In the genomic region with DNA sequence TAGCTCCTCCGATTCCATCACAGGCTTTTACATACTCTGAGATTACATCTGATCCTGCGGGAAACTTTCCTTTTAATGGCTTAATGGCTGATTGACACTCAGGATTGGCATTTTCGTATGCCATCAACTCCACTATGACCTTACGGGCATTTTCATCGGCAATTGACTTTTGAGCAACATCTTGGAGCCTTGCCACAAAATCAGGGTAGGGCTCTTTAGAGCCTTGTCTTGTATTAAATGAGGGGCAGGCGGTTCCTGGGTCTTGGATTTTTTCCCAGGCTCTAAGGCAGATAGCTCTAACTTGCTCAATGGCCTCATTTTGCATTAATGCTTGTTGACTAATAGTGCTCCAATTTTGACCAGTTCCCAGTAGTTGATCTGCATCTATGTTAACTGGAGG, we compare ENCODE assay signal across 5 cellular contexts. TPM values are rescaled to one million over a fixed set of nuclear protein-coding genes. Genes with fewer than 3 reads are reported as not detected.
"Had no signal": no experiment of that assay in that cellular context is flagged by ENCODE, and none has a peak within 500 bp of the region (broad histone marks: within the 10 kb centered on the region; RNA-seq: fewer than 3 reads in every experiment).

No MANE protein-coding gene starts in this region.

RNA-seq across cellular contexts. Expression of gene CIDEC, which starts 28.1 kb away (rescaled TPM):
- total RNA-seq: LHCN-M2, OCI-LY7, PC-3 had no signal
- polyA plus RNA-seq: SK-N-SH had no signal

RNA-seq across cellular contexts. Expression of gene IL17RE, which starts 50.7 kb away (rescaled TPM):
- polyA plus RNA-seq: IgD-negative memory B cell had no signal
